In the genomic region with DNA sequence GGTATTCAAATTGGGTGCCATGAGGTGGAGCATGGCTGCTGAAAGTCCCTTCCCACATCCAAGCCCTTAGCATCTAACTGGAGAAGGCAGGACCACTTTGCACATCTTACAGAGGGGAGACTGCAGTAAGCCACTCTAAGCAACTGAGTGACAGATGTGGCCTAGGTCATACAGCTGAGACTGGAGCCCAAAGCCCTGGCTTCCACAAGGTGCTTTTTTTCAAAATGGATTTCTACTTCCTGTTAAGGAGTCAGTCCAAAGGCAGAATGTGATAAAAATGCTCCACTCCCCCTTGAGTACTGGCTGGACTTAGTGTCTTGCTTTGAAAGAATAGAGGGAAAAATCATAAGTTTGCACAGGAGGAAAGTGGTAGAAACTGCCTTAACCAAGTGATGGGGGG, we compare ENCODE assay signal across 16 cellular contexts.
"Had no signal": no experiment of that assay in that cellular context is flagged by ENCODE, and none has a peak within 500 bp of the region (broad histone marks: within the 10 kb centered on the region; RNA-seq: fewer than 3 reads in every experiment).

No MANE protein-coding gene starts in this region.

- H3K36me3 ChIP-seq: esophagus muscularis mucosa, gastroesophageal sphincter, heart left ventricle, left lung, lower lobe of right lung had no signal

- DNase-seq: dermis blood vessel endothelial cell; dorsolateral prefrontal cortex; effector CD4-positive, alpha-beta T cell; effector memory CD4-positive, alpha-beta T cell; heart left ventricle; left cardiac atrium; left lung; left ventricle myocardium superior; lower lobe of right lung; midbrain; naive thymus-derived CD4-positive, alpha-beta T cell had no signal

- H3K4me3 ChIP-seq: coronary artery, dorsolateral prefrontal cortex, esophagus muscularis mucosa, gastroesophageal sphincter, heart left ventricle, hepatocyte, left lung, lower lobe of right lung had no signal

- H2AFZ ChIP-seq: hepatocyte had no signal

- H3K4me1 ChIP-seq: esophagus muscularis mucosa, foreskin keratinocyte, gastroesophageal sphincter, heart left ventricle, left lung, lower lobe of right lung had no signal

- H3K9me3 ChIP-seq: esophagus muscularis mucosa, gastroesophageal sphincter, heart left ventricle, left lung, lower lobe of right lung had no signal

- H3K4me3 Mint-ChIP-seq: naive thymus-derived CD4-positive, alpha-beta T cell had no signal

- H3K27ac Mint-ChIP-seq: naive thymus-derived CD4-positive, alpha-beta T cell had no signal

- H3K27ac ChIP-seq: coronary artery, dorsolateral prefrontal cortex, esophagus muscularis mucosa, foreskin keratinocyte, gastroesophageal sphincter, heart left ventricle, hepatocyte, left lung, lower lobe of right lung had no signal

- H3K4me2 ChIP-seq: hepatocyte had no signal

- H3K27me3 ChIP-seq: dorsolateral prefrontal cortex, esophagus muscularis mucosa, gastroesophageal sphincter, heart left ventricle, hepatocyte, left lung had no signal

- H3K36me3 Mint-ChIP-seq: naive thymus-derived CD4-positive, alpha-beta T cell had no signal
